ENCODE assay signal across 30 cellular contexts in genomic region chr3:29540544-29540943, GRCh38.
"Had no signal": no experiment of that assay in that cellular context is flagged by ENCODE, and none has a peak within 500 bp of the region (broad histone marks: within the 10 kb centered on the region; RNA-seq: fewer than 3 reads in every experiment).

No MANE protein-coding gene starts in this region.

- H3K4me3 ChIP-seq: adrenal gland, body of pancreas, esophagus squamous epithelium, gastroesophageal sphincter had no signal

- H3K36me3 Mint-ChIP-seq: activated CD4-positive, alpha-beta memory T cell treated with anti-CD3 and anti-CD28 coated beads for 36 hours; activated CD8-positive, alpha-beta memory T cell treated with anti-CD3 and anti-CD28 coated beads, Interleukin-2, amount 10 ng/mL, durations not matched to agents 7 days and 5 days; activated naive CD4-positive, alpha-beta T cell treated with anti-CD3 and anti-CD28 coated beads, Interleukin-2, amount 50 U/mL, for 24 hours; activated naive CD8-positive, alpha-beta T cell treated with anti-CD3 and anti-CD28 coated beads for 36 hours had no signal

- H3K4me3 Mint-ChIP-seq: activated CD4-positive, alpha-beta memory T cell treated with anti-CD3 and anti-CD28 coated beads for 36 hours; activated CD4-positive, alpha-beta T cell treated with anti-CD3 and anti-CD28 coated beads for 36 hours; activated CD4-positive, alpha-beta T cell treated with anti-CD3 and anti-CD28 coated beads, Interleukin-2, amount 10 ng/mL, durations not matched to agents 24 days and 14 days; activated CD8-positive, alpha-beta memory T cell treated with anti-CD3 and anti-CD28 coated beads, Interleukin-2, amount 10 ng/mL, durations not matched to agents 7 days and 5 days; activated CD8-positive, alpha-beta T cell treated with anti-CD3 and anti-CD28 coated beads, Interleukin-2, amount 10 ng/mL, durations not matched to agents 7 days and 5 days; activated naive CD4-positive, alpha-beta T cell treated with anti-CD3 and anti-CD28 coated beads for 36 hours; activated naive CD4-positive, alpha-beta T cell treated with anti-CD3 and anti-CD28 coated beads, Interleukin-2, amount 50 U/mL, for 24 hours; activated naive CD8-positive, alpha-beta T cell treated with anti-CD3 and anti-CD28 coated beads for 36 hours; activated naive CD8-positive, alpha-beta T cell treated with anti-CD3 and anti-CD28 coated beads, Interleukin-2, amount 50 U/mL, for 24 hours; activated T-helper 1 cell treated with anti-CD3 and anti-CD28 coated beads, Interleukin-12 subunit alpha, Interleukin-12 subunit beta, Interleukin-2, Interleukin-4 antibody, amounts not matched to agents 30 ng/mL and 10 ng/mL and 1 ng/mL, durations not matched to agents 14 hours and 24 hours and 36 hours; T-helper 17 cell had no signal

- DNase-seq: activated CD4-positive, alpha-beta memory T cell treated with anti-CD3 and anti-CD28 coated beads for 36 hours; activated CD4-positive, alpha-beta T cell treated with anti-CD3 and anti-CD28 coated beads for 36 hours; activated CD4-positive, alpha-beta T cell treated with anti-CD3 and anti-CD28 coated beads, Interleukin-2, amount 10 ng/mL, durations not matched to agents 24 days and 14 days; activated CD4-positive, CD25-positive, alpha-beta regulatory T cell; activated CD4-positive, CD25-positive, alpha-beta regulatory T cell treated with anti-CD3 and anti-CD28 coated beads, Interleukin-2, amount 50 U/mL, for 72 hours; activated CD8-positive, alpha-beta memory T cell treated with anti-CD3 and anti-CD28 coated beads, Interleukin-2, amount 10 ng/mL, durations not matched to agents 7 days and 5 days; activated CD8-positive, alpha-beta memory T cell treated with anti-CD3 and anti-CD28 coated beads, Interleukin-2, amount 50 U/mL, for 4 hours; activated CD8-positive, alpha-beta T cell treated with anti-CD3 and anti-CD28 coated beads, Interleukin-2, amount 10 ng/mL, durations not matched to agents 7 days and 5 days; activated effector memory CD4-positive, alpha-beta T cell treated with anti-CD3 and anti-CD28 coated beads, Interleukin-2, amount 50 U/mL, for 16 hours; activated naive CD4-positive, alpha-beta T cell treated with anti-CD3 and anti-CD28 coated beads for 36 hours; activated naive CD8-positive, alpha-beta T cell treated with anti-CD3 and anti-CD28 coated beads for 36 hours; activated naive CD8-positive, alpha-beta T cell treated with anti-CD3 and anti-CD28 coated beads, Interleukin-2, amount 50 U/mL, for 24 hours; activated T-cell treated with anti-CD3 and anti-CD28 coated beads, Interleukin-2, amount 50 U/mL, for 1 hour; activated T-cell treated with anti-CD3 and anti-CD28 coated beads, Interleukin-2, amount 50 U/mL, for 48 hours; adrenal gland; amygdala; aorta; body of pancreas; caudate nucleus; cortex of kidney; effector CD8-positive, alpha-beta T cell; esophagus squamous epithelium; foreskin melanocyte; head of caudate nucleus; T-helper 17 cell had no signal

- H3K27me3 Mint-ChIP-seq: activated CD4-positive, alpha-beta memory T cell treated with anti-CD3 and anti-CD28 coated beads for 36 hours; activated CD4-positive, alpha-beta T cell treated with anti-CD3 and anti-CD28 coated beads for 36 hours; activated CD4-positive, alpha-beta T cell treated with anti-CD3 and anti-CD28 coated beads, Interleukin-2, amount 10 ng/mL, durations not matched to agents 24 days and 14 days; activated CD8-positive, alpha-beta memory T cell treated with anti-CD3 and anti-CD28 coated beads, Interleukin-2, amount 10 ng/mL, durations not matched to agents 7 days and 5 days; activated naive CD8-positive, alpha-beta T cell treated with anti-CD3 and anti-CD28 coated beads for 36 hours; activated naive CD8-positive, alpha-beta T cell treated with anti-CD3 and anti-CD28 coated beads, Interleukin-2, amount 50 U/mL, for 24 hours; T-helper 17 cell had no signal

- H3K36me3 ChIP-seq: adrenal gland, esophagus squamous epithelium, gastroesophageal sphincter had no signal

- H3K4me1 ChIP-seq: body of pancreas had no signal

- H3K9me3 ChIP-seq: adrenal gland, body of pancreas, esophagus squamous epithelium, gastroesophageal sphincter had no signal

- H3K27ac ChIP-seq: adrenal gland, body of pancreas, epithelial cell of prostate, esophagus squamous epithelium, gastroesophageal sphincter had no signal

- H3K27ac Mint-ChIP-seq: activated CD4-positive, alpha-beta memory T cell treated with anti-CD3 and anti-CD28 coated beads for 36 hours; activated CD4-positive, alpha-beta T cell treated with anti-CD3 and anti-CD28 coated beads for 36 hours; activated CD4-positive, alpha-beta T cell treated with anti-CD3 and anti-CD28 coated beads, Interleukin-2, amount 10 ng/mL, durations not matched to agents 24 days and 14 days; activated CD8-positive, alpha-beta memory T cell treated with anti-CD3 and anti-CD28 coated beads, Interleukin-2, amount 10 ng/mL, durations not matched to agents 7 days and 5 days; activated CD8-positive, alpha-beta T cell treated with anti-CD3 and anti-CD28 coated beads, Interleukin-2, amount 10 ng/mL, durations not matched to agents 7 days and 5 days; activated naive CD4-positive, alpha-beta T cell treated with anti-CD3 and anti-CD28 coated beads for 36 hours; activated naive CD4-positive, alpha-beta T cell treated with anti-CD3 and anti-CD28 coated beads, Interleukin-2, amount 50 U/mL, for 24 hours; activated naive CD8-positive, alpha-beta T cell treated with anti-CD3 and anti-CD28 coated beads for 36 hours; activated naive CD8-positive, alpha-beta T cell treated with anti-CD3 and anti-CD28 coated beads, Interleukin-2, amount 50 U/mL, for 24 hours; activated T-helper 1 cell treated with anti-CD3 and anti-CD28 coated beads, Interleukin-12 subunit alpha, Interleukin-12 subunit beta, Interleukin-2, Interleukin-4 antibody, amounts not matched to agents 30 ng/mL and 10 ng/mL and 1 ng/mL, durations not matched to agents 14 hours and 24 hours and 36 hours; activated T-helper 2 cell treated with anti-CD3 and anti-CD28 coated beads, Interferon-gamma antibody, Interleukin-2, Interleukin-4, amounts not matched to agents 10 μg/mL and 5 μg/mL and 100 μg/mL, durations not matched to agents 14 hours and 24 hours and 36 hours; T-helper 17 cell had no signal

- H3K9me3 Mint-ChIP-seq: activated CD4-positive, alpha-beta memory T cell treated with anti-CD3 and anti-CD28 coated beads for 36 hours; activated CD4-positive, alpha-beta T cell treated with anti-CD3 and anti-CD28 coated beads, Interleukin-2, amount 10 ng/mL, durations not matched to agents 24 days and 14 days; activated naive CD4-positive, alpha-beta T cell treated with anti-CD3 and anti-CD28 coated beads for 36 hours; activated naive CD4-positive, alpha-beta T cell treated with anti-CD3 and anti-CD28 coated beads, Interleukin-2, amount 50 U/mL, for 24 hours; activated naive CD8-positive, alpha-beta T cell treated with anti-CD3 and anti-CD28 coated beads for 36 hours; activated naive CD8-positive, alpha-beta T cell treated with anti-CD3 and anti-CD28 coated beads, Interleukin-2, amount 50 U/mL, for 24 hours; activated T-helper 1 cell treated with anti-CD3 and anti-CD28 coated beads, Interleukin-12 subunit alpha, Interleukin-12 subunit beta, Interleukin-2, Interleukin-4 antibody, amounts not matched to agents 30 ng/mL and 10 ng/mL and 1 ng/mL, durations not matched to agents 14 hours and 24 hours and 36 hours; activated T-helper 2 cell treated with anti-CD3 and anti-CD28 coated beads, Interferon-gamma antibody, Interleukin-2, Interleukin-4, amounts not matched to agents 10 μg/mL and 5 μg/mL and 100 μg/mL, durations not matched to agents 14 hours and 24 hours and 36 hours had no signal

- H3K27me3 ChIP-seq: adrenal gland, body of pancreas, esophagus squamous epithelium, gastroesophageal sphincter had no signal

- ATAC-seq: activated CD4-positive, alpha-beta T cell treated with anti-CD3 and anti-CD28 coated beads for 36 hours; activated CD8-positive, alpha-beta memory T cell treated with anti-CD3 and anti-CD28 coated beads, Interleukin-2, amount 10 ng/mL, durations not matched to agents 7 days and 5 days; activated CD8-positive, alpha-beta T cell treated with anti-CD3 and anti-CD28 coated beads, Interleukin-2, amount 10 ng/mL, durations not matched to agents 7 days and 5 days; activated naive CD8-positive, alpha-beta T cell treated with anti-CD3 and anti-CD28 coated beads, Interleukin-2, amount 50 U/mL, for 24 hours; body of pancreas; gastroesophageal sphincter; T-helper 17 cell had no signal

- H3K4me1 Mint-ChIP-seq: activated CD4-positive, alpha-beta T cell treated with anti-CD3 and anti-CD28 coated beads for 36 hours; activated CD4-positive, alpha-beta T cell treated with anti-CD3 and anti-CD28 coated beads, Interleukin-2, amount 10 ng/mL, durations not matched to agents 24 days and 14 days; activated CD8-positive, alpha-beta memory T cell treated with anti-CD3 and anti-CD28 coated beads, Interleukin-2, amount 10 ng/mL, durations not matched to agents 7 days and 5 days; activated naive CD4-positive, alpha-beta T cell treated with anti-CD3 and anti-CD28 coated beads, Interleukin-2, amount 50 U/mL, for 24 hours; activated naive CD8-positive, alpha-beta T cell treated with anti-CD3 and anti-CD28 coated beads for 36 hours; activated naive CD8-positive, alpha-beta T cell treated with anti-CD3 and anti-CD28 coated beads, Interleukin-2, amount 50 U/mL, for 24 hours; T-helper 17 cell had no signal
